8 cellular contexts compared by ENCODE assay signal in genomic region chr11:31369348-31370329, GRCh38. TPM values are rescaled to one million over a fixed set of nuclear protein-coding genes. Genes with fewer than 3 reads are reported as not detected.
DNase-seq lines count a peak whose midpoint lies in the region; ATAC-seq, FAIRE-seq and TF ChIP-seq lines count a peak whose summit lies in the region.

A gene with protein sequence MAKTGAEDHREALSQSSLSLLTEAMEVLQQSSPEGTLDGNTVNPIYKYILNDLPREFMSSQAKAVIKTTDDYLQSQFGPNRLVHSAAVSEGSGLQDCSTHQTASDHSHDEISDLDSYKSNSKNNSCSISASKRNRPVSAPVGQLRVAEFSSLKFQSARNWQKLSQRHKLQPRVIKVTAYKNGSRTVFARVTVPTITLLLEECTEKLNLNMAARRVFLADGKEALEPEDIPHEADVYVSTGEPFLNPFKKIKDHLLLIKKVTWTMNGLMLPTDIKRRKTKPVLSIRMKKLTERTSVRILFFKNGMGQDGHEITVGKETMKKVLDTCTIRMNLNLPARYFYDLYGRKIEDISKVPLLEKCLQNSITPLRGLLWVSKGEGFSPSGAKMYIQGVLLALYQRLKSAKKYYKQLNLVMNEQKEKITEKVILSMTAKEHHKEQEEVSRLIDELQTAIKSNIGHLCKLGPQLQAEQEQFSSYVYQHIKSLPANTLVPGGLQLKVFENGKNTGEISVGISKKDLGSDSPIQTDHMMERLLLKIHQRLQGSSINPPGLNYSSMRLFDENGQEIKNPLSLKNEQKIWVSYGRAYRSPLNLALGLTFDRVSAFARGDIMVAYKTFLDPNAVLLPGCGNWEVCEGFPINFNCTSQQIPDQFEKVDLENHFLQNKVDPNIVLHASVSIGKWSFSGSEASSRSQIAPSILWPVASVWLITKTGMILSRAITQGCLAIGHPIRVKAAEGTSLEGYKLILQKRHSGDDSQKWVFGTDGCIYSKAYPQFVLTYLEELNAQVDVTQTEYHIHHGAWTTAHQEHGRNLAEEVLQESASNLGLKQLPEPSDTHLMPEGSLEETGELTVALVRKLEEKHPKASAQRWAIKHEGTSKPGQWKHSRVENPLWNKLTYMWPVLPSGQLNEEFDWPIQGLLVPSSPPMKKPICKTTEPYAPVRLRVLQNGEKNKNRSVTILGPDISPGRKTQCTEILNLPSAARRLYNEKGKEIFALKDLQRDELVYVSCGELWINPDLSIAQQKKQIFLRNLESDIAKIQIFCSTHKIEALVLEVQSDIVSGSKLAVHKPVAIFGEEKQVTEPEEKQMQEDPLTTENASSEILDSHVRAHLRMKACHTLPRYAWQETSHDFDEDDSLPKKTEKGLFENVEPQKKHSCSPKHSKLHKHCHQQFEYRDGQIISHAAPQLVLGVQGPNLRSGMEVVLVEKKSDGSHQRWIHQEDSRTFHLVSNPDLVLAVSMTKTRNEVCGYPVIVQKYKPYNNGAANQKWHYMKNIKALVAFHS (N-terminal part only) (minus strand): TSS chr11:31369739. CDS start chr11:31328280, 41,459 bp downstream.
A gene with protein sequence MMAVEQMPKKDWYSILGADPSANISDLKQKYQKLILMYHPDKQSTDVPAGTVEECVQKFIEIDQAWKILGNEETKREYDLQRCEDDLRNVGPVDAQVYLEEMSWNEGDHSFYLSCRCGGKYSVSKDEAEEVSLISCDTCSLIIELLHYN (plus strand): TSS chr11:31369860. CDS start chr11:31370749, 889 bp downstream.

- H3K9ac ChIP-seq in GM23248: peak within 1 kb of the TSS; percentile 93
- peak within 1 kb of the TSS; percentile 80 for H3K9ac ChIP-seq in Karpas-422 (ENCODE audit: low read length)
- peak within 1 kb of the TSS; percentile 85 for H3K9ac ChIP-seq in fibroblast of lung (ENCODE audit: insufficient read depth, low read length)

- peak; percentile 65 for FAIRE-seq in RCC 7860 (lab: Jason Lieb, UNC)

- H3K27me3 ChIP-seq in DOHH2 (ENCODE audit: control insufficient read depth, low read length) (peaks cover 12% of the 10 kb centered on the region), GM23248 (replicated peaks; ENCODE audit: insufficient read depth) (no peaks in the 10 kb centered on the region), Karpas-422 (ENCODE audit: low read length) (no peaks in the 10 kb centered on the region), fibroblast of lung (ENCODE audit: control insufficient read depth, insufficient read depth, low read length) (no peaks in the 10 kb centered on the region)

- H3F3A ChIP-seq in DOHH2 (ENCODE audit: control insufficient read depth, insufficient read depth) (no peaks in the 10 kb centered on the region), GM23248 (ENCODE audit: insufficient read depth) (no peaks in the 10 kb centered on the region)

- H3K4me2 ChIP-seq in DOHH2 (ENCODE audit: low read length) (peak within 1 kb of the TSS; percentile 99), GM23248 (ENCODE audit: unreplicated experiment) (peak within 1 kb of the TSS; percentile 98), Karpas-422 (ENCODE audit: low read depth, low read length, poor library complexity, severe bottlenecking) (peak within 1 kb of the TSS; percentile 90), fibroblast of lung (ENCODE audit: extremely low read depth, insufficient read depth, low read length) (peak within 1 kb of the TSS; percentile 83)

- H3K4me3 Mint-ChIP-seq in activated T-helper 1 cell treated with anti-CD3 and anti-CD28 coated beads, Interleukin-12 subunit alpha, Interleukin-12 subunit beta, Interleukin-2, Interleukin-4 antibody, amounts not matched to agents 30 ng/mL and 10 ng/mL and 1 ng/mL, durations not matched to agents 14 hours and 24 hours and 36 hours: peak within 1 kb of the TSS; percentile 99
- peak within 1 kb of the TSS; percentile 87 to 99 (median 96) for H3K4me3 Mint-ChIP-seq in naive B cell
- H3K4me3 Mint-ChIP-seq in stimulated activated effector memory CD8-positive, alpha-beta T cell treated with anti-CD3 and anti-CD28 coated beads, Interleukin-12 subunit alpha, Interleukin-12 subunit beta, amount 100 ng/mL, for 72 hours: peak within 1 kb of the TSS; percentile 90

- peak; percentile 97 for DNase-seq in GM23248
- peak; percentile 99 for DNase-seq in Karpas-422
- DNase-seq in RCC 7860 (ENCODE audit: low spot score): peak; percentile 77
- DNase-seq in activated T-helper 1 cell treated with anti-CD3 and anti-CD28 coated beads, Interleukin-12 subunit alpha, Interleukin-12 subunit beta, Interleukin-2, Interleukin-4 antibody, amounts not matched to agents 30 ng/mL and 10 ng/mL and 1 ng/mL, durations not matched to agents 14 hours and 24 hours and 36 hours (ENCODE audit: low spot score): peak; percentile 89
- DNase-seq in fibroblast of lung (ENCODE audit: low read depth in 2 of 2): peak; percentile 93
- DNase-seq in naive B cell: peak; percentile 89
- DNase-seq in stimulated activated effector memory CD8-positive, alpha-beta T cell treated with anti-CD3 and anti-CD28 coated beads, Interleukin-12 subunit alpha, Interleukin-12 subunit beta, amount 100 ng/mL, for 72 hours (ENCODE audit: low spot score in 2 of 2): peak; percentile 85 to 94

- H3K9me2 ChIP-seq in DOHH2 (replicated peaks; ENCODE audit: control insufficient read depth, low read length) (no peaks in the 10 kb centered on the region), GM23248 (ENCODE audit: insufficient read depth) (no peaks in the 10 kb centered on the region), Karpas-422 (replicated peaks; ENCODE audit: insufficient read depth, low read length) (no peaks in the 10 kb centered on the region)

- no peaks in the 10 kb centered on the region for H4K20me1 ChIP-seq in DOHH2 (ENCODE audit: control insufficient read depth, insufficient read depth, low read depth, low read length)
- H4K20me1 ChIP-seq in GM23248 (ENCODE audit: insufficient read depth): no peaks in the 10 kb centered on the region
- H4K20me1 ChIP-seq in Karpas-422 (ENCODE audit: insufficient read depth, low read depth, low read length): no peaks in the 10 kb centered on the region
- no peaks in the 10 kb centered on the region for H4K20me1 ChIP-seq in fibroblast of lung (ENCODE audit: control insufficient read depth, extremely low read depth, insufficient read depth, low read length)

- intact Hi-C loops in activated T-helper 1 cell treated with anti-CD3 and anti-CD28 coated beads, Interleukin-12 subunit alpha, Interleukin-12 subunit beta, Interleukin-2, Interleukin-4 antibody, amounts not matched to agents 30 ng/mL and 10 ng/mL and 1 ng/mL, durations not matched to agents 14 hours and 24 hours and 36 hours (cut with micrococcal nuclease): loop anchor here (1.0 to 10.0 kb wide), 7 partner anchors 8 to 1888 kb away; partner anchors contain the start of genes ARL14EP, EIF3M, ELP4 and HIPK3

- H3K27ac ChIP-seq in DOHH2 (ENCODE audit: low read depth, low read length) (peak within 1 kb of the TSS; percentile 63), GM23248 (peak within 1 kb of the TSS; percentile 66), Karpas-422 (ENCODE audit: low read length) (peak within 1 kb of the TSS; percentile 64), fibroblast of lung (ENCODE audit: insufficient read depth, low read length) (peak within 1 kb of the TSS; percentile 83)

- H3K36me3 ChIP-seq in DOHH2 (ENCODE audit: control insufficient read depth, low read length) (no peaks in the 10 kb centered on the region; the same call in 1 of the 2 replicates), GM23248 (ENCODE audit: low read depth) (no peaks in the 10 kb centered on the region), Karpas-422 (ENCODE audit: insufficient read depth, low read length) (peaks cover 15% of the 10 kb centered on the region), fibroblast of lung (ENCODE audit: control insufficient read depth, insufficient read depth, low read length) (no peaks in the 10 kb centered on the region)

- 0 to 2% methylated on average over 53 of the region's 53 CpGs for WGBS in GM23248 (ENCODE audit: low coverage in 1 of 2, low lambda C conversion rate in 2 of 2, missing lambda C conversion rate in 2 of 2), 2 experiments

- H3K79me2 ChIP-seq in DOHH2 (ENCODE audit: control insufficient read depth, low read length) (peaks cover 10% of the 10 kb centered on the region), GM23248 (ENCODE audit: insufficient read depth) (peaks cover 38% of the 10 kb centered on the region), Karpas-422 (ENCODE audit: low read length) (peaks cover 46% of the 10 kb centered on the region), fibroblast of lung (ENCODE audit: control insufficient read depth, insufficient read depth, low read length) (peaks cover 5% of the 10 kb centered on the region)

- H3K36me3 Mint-ChIP-seq in activated T-helper 1 cell treated with anti-CD3 and anti-CD28 coated beads, Interleukin-12 subunit alpha, Interleukin-12 subunit beta, Interleukin-2, Interleukin-4 antibody, amounts not matched to agents 30 ng/mL and 10 ng/mL and 1 ng/mL, durations not matched to agents 14 hours and 24 hours and 36 hours (ENCODE audit: low read depth): peaks cover 10% of the 10 kb centered on the region
- H3K36me3 Mint-ChIP-seq in naive B cell: peaks cover 0 to 8% of the 10 kb centered on the region in 2 donors
- peaks cover 17% of the 10 kb centered on the region for H3K36me3 Mint-ChIP-seq in stimulated activated effector memory CD8-positive, alpha-beta T cell treated with anti-CD3 and anti-CD28 coated beads, Interleukin-12 subunit alpha, Interleukin-12 subunit beta, amount 100 ng/mL, for 72 hours

- peaks cover 7% of the 10 kb centered on the region for H3K27me3 Mint-ChIP-seq in activated T-helper 1 cell treated with anti-CD3 and anti-CD28 coated beads, Interleukin-12 subunit alpha, Interleukin-12 subunit beta, Interleukin-2, Interleukin-4 antibody, amounts not matched to agents 30 ng/mL and 10 ng/mL and 1 ng/mL, durations not matched to agents 14 hours and 24 hours and 36 hours (ENCODE audit: insufficient read depth)
- peaks cover 11 to 19% (median 18%) of the 10 kb centered on the region in 3 donors for H3K27me3 Mint-ChIP-seq in naive B cell

- ATAC-seq in naive B cell (ENCODE audit: low read depth in 2 of 2): peak; percentile 92 to 94
- peak; percentile 100 for ATAC-seq in stimulated activated effector memory CD8-positive, alpha-beta T cell treated with anti-CD3 and anti-CD28 coated beads, Interleukin-12 subunit alpha, Interleukin-12 subunit beta, amount 100 ng/mL, for 72 hours

- H3K27ac Mint-ChIP-seq in activated T-helper 1 cell treated with anti-CD3 and anti-CD28 coated beads, Interleukin-12 subunit alpha, Interleukin-12 subunit beta, Interleukin-2, Interleukin-4 antibody, amounts not matched to agents 30 ng/mL and 10 ng/mL and 1 ng/mL, durations not matched to agents 14 hours and 24 hours and 36 hours: peak within 1 kb of the TSS; percentile 95
- H3K27ac Mint-ChIP-seq in naive B cell: peak within 1 kb of the TSS; percentile 82 to 97 (median 93)
- H3K27ac Mint-ChIP-seq in stimulated activated effector memory CD8-positive, alpha-beta T cell treated with anti-CD3 and anti-CD28 coated beads, Interleukin-12 subunit alpha, Interleukin-12 subunit beta, amount 100 ng/mL, for 72 hours: peak within 1 kb of the TSS; percentile 91

- TF ChIP-seq CTCF in DOHH2 (IDR thresholded peaks at IDR 0.05; ENCODE audit: low read depth, low read length, poor library complexity, severe bottlenecking): no peak
- no peak for TF ChIP-seq CTCF in fibroblast of lung (conservative IDR thresholded peaks at IDR 0.05 in 1 of 2, IDR thresholded peaks at IDR 0.05 in 1 of 2; ENCODE audit: low read depth in 1 of 2, low read length in 2 of 2)

- H2AFZ ChIP-seq in GM23248: peak within 1 kb of the TSS; percentile 100
- peak within 1 kb of the TSS; percentile 96 for H2AFZ ChIP-seq in Karpas-422 (ENCODE audit: low read length)
- H2AFZ ChIP-seq in fibroblast of lung (ENCODE audit: low read length): peak within 1 kb of the TSS; percentile 98

- in situ Hi-C loops in GM23248 (cut with MboI): no loop called here

- H3K4me1 Mint-ChIP-seq in activated T-helper 1 cell treated with anti-CD3 and anti-CD28 coated beads, Interleukin-12 subunit alpha, Interleukin-12 subunit beta, Interleukin-2, Interleukin-4 antibody, amounts not matched to agents 30 ng/mL and 10 ng/mL and 1 ng/mL, durations not matched to agents 14 hours and 24 hours and 36 hours (ENCODE audit: low read depth): peaks cover 25% of the 10 kb centered on the region
- H3K4me1 Mint-ChIP-seq in naive B cell: peaks cover 27 to 38% (median 32%) of the 10 kb centered on the region in 3 donors
- H3K4me1 Mint-ChIP-seq in stimulated activated effector memory CD8-positive, alpha-beta T cell treated with anti-CD3 and anti-CD28 coated beads, Interleukin-12 subunit alpha, Interleukin-12 subunit beta, amount 100 ng/mL, for 72 hours: peaks cover 25% of the 10 kb centered on the region

- H3K4me3 ChIP-seq in DOHH2 (ENCODE audit: low read length): peak within 1 kb of the TSS; percentile 95
- H3K4me3 ChIP-seq in GM23248: peak within 1 kb of the TSS; percentile 99
- H3K4me3 ChIP-seq in Karpas-422 (ENCODE audit: low read length): peak within 1 kb of the TSS; percentile 81
- H3K4me3 ChIP-seq in fibroblast of lung (replicated peaks in 1 of 4; ENCODE audit: control extremely low read depth in 1 of 4, insufficient read depth in 1 of 4, low read depth in 3 of 4, low read length in 4 of 4): peak within 1 kb of the TSS; percentile 85 to 96 (median 91)

- H3K4me1 ChIP-seq in DOHH2 (ENCODE audit: control insufficient read depth, low read length) (peaks cover 13% of the 10 kb centered on the region), GM23248 (ENCODE audit: insufficient read depth) (peaks cover 6% of the 10 kb centered on the region; the same call in 1 of the 2 replicates), Karpas-422 (ENCODE audit: low read length) (peaks cover 23% of the 10 kb centered on the region), fibroblast of lung (ENCODE audit: control insufficient read depth, extremely low read depth, insufficient read depth, low read length) (no peaks in the 10 kb centered on the region)

- H3K9me3 Mint-ChIP-seq in activated T-helper 1 cell treated with anti-CD3 and anti-CD28 coated beads, Interleukin-12 subunit alpha, Interleukin-12 subunit beta, Interleukin-2, Interleukin-4 antibody, amounts not matched to agents 30 ng/mL and 10 ng/mL and 1 ng/mL, durations not matched to agents 14 hours and 24 hours and 36 hours: no peaks in the 10 kb centered on the region
- peaks cover 0 to 4% (median 0%) of the 10 kb centered on the region in 7 donors for H3K9me3 Mint-ChIP-seq in naive B cell
- no peaks in the 10 kb centered on the region for H3K9me3 Mint-ChIP-seq in stimulated activated effector memory CD8-positive, alpha-beta T cell treated with anti-CD3 and anti-CD28 coated beads, Interleukin-12 subunit alpha, Interleukin-12 subunit beta, amount 100 ng/mL, for 72 hours

- H3K9me3 ChIP-seq in DOHH2 (ENCODE audit: control insufficient read depth, insufficient read depth, low read length): no peaks in the 10 kb centered on the region
- no peaks in the 10 kb centered on the region for H3K9me3 ChIP-seq in GM23248 (ENCODE audit: low read depth)
- no peaks in the 10 kb centered on the region for H3K9me3 ChIP-seq in Karpas-422 (ENCODE audit: low read length)
- no peaks in the 10 kb centered on the region for H3K9me3 ChIP-seq in fibroblast of lung (ENCODE audit: control insufficient read depth, insufficient read depth, low read depth, low read length)

RNA-seq across cellular contexts. Expression of the first gene that starts in this region (rescaled TPM):
- not detected in 2 replicates for total RNA-seq in GM23248 (2014; rRNA removed; shearing (Covaris generic))
- polyA plus RNA-seq in GM23248 (2016; fragmentation: Nextera tagmentation; extraction: Ambion mirVana) (not detected in 2 replicates), fibroblast of lung (0.02 and 0.05 TPM in 2 replicates), naive B cell (ENCODE audit: low read depth in 6 of 6) (not detected)
- not detected in 2 replicates for total RNA-seq in Karpas-422 (2014; rRNA removed; shearing (Covaris generic); ENCODE audit: low replicate concordance)
- not detected in 2 replicates for total RNA-seq in activated T-helper 1 cell treated with anti-CD3 and anti-CD28 coated beads, Interleukin-12 subunit alpha, Interleukin-12 subunit beta, Interleukin-2, Interleukin-4 antibody, amounts not matched to agents 30 ng/mL and 10 ng/mL and 1 ng/mL, durations not matched to agents 14 hours and 24 hours and 36 hours
- total RNA-seq in fibroblast of lung: under 0.01 and 0.17 TPM in 2 replicates
- polyA plus RNA-seq in fibroblast of lung (2012): not detected in 2 replicates
- polyA minus RNA-seq in fibroblast of lung (ENCODE audit: low replicate concordance): not detected in 2 replicates

RNA-seq across cellular contexts. Expression of the second gene that starts in this region (rescaled TPM):
- 16.9 and 22.6 TPM in 2 replicates for total RNA-seq in GM23248 (2014; rRNA removed; shearing (Covaris generic))
- polyA plus RNA-seq in GM23248 (2016; fragmentation: Nextera tagmentation; extraction: Ambion mirVana): 13.1 and 13.3 TPM in 2 replicates
- 24.6 and 50.6 TPM in 2 replicates for total RNA-seq in Karpas-422 (2014; rRNA removed; shearing (Covaris generic); ENCODE audit: low replicate concordance)
- total RNA-seq in activated T-helper 1 cell treated with anti-CD3 and anti-CD28 coated beads, Interleukin-12 subunit alpha, Interleukin-12 subunit beta, Interleukin-2, Interleukin-4 antibody, amounts not matched to agents 30 ng/mL and 10 ng/mL and 1 ng/mL, durations not matched to agents 14 hours and 24 hours and 36 hours: 15.8 and 20.6 TPM in 2 replicates
- total RNA-seq in fibroblast of lung: 14.6 and 19.2 TPM in 2 replicates
- polyA plus RNA-seq in fibroblast of lung: 11.2 and 13.3 TPM in 2 replicates
- 8.6 and 9.7 TPM in 2 replicates for polyA plus RNA-seq in fibroblast of lung (2012)
- polyA minus RNA-seq in fibroblast of lung (ENCODE audit: low replicate concordance): 2.6 and 3.1 TPM in 2 replicates
- polyA plus RNA-seq in naive B cell (ENCODE audit: low read depth in 6 of 6): 10 to 100 TPM in 3 of 6 donors, 1 to 10 TPM in 3; 6.2 to 11.8 (median 9.3) TPM

Comparison
In these comparisons a context has a peak if more than half of its experiments do, and no peak if none do; other contexts are left out.
1. Peak in every context shown above with its lines: DNase-seq, ATAC-seq, H3K4me3 ChIP-seq and H3K27ac ChIP-seq.